Comparison of ENCODE assay signal across 1 cellular context in genomic region chr3:72678892-72679291, GRCh38.
A peak's percentile ranks its signal among the peaks of the same experiment; 100 is the strongest.
TF ChIP-seq lines count a peak whose summit lies in the region.

No MANE protein-coding gene starts in this region.

TF ChIP-seq in K562, 482 proteins besides CTCF, POLR2A, EP300 and RAD21 (continued from another document):
- TF ChIP-seq ZBTB40 (IDR thresholded peaks at IDR 0.05) (no peak), ZBTB40 (CRISPR knock-in tag; IDR thresholded peaks at IDR 0.05) (no peak), PURB (CRISPR knock-in tag; IDR thresholded peaks at IDR 0.05; ENCODE audit: low read depth) (no peak), C11orf30 (IDR thresholded peaks at IDR 0.05; ENCODE audit: low read depth) (peak; percentile 81), MAFF (IDR thresholded peaks at IDR 0.05; ENCODE audit: low read length) (peak; percentile 56), MCM5 (IDR thresholded peaks at IDR 0.05; ENCODE audit: low read depth) (no peak), CREB5 (CRISPR knock-in tag; IDR thresholded peaks at IDR 0.05) (no peak), ZNF354B (CRISPR knock-in tag; IDR thresholded peaks at IDR 0.05) (no peak), MAFG (tag; conservative IDR thresholded peaks at IDR 0.05) (peak; percentile 63), ARNT (IDR thresholded peaks at IDR 0.05) (no peak), U2AF2 (optimal IDR thresholded peaks at IDR 0.05; ENCODE audit: low read depth, low read length) (no peak), ZNF316 (IDR thresholded peaks at IDR 0.05) (peak; percentile 81), NR4A1 (CRISPR knock-in tag; IDR thresholded peaks at IDR 0.05) (no peak), NR4A1 (tag; IDR thresholded peaks at IDR 0.05) (no peak), RFX5 (IDR thresholded peaks at IDR 0.05; ENCODE audit: low read depth, low read length) (no peak)
- TF ChIP-seq, protein P1, sequence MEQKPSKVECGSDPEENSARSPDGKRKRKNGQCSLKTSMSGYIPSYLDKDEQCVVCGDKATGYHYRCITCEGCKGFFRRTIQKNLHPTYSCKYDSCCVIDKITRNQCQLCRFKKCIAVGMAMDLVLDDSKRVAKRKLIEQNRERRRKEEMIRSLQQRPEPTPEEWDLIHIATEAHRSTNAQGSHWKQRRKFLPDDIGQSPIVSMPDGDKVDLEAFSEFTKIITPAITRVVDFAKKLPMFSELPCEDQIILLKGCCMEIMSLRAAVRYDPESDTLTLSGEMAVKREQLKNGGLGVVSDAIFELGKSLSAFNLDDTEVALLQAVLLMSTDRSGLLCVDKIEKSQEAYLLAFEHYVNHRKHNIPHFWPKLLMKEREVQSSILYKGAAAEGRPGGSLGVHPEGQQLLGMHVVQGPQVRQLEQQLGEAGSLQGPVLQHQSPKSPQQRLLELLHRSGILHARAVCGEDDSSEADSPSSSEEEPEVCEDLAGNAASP (IDR thresholded peaks at IDR 0.05): no peak
- TF ChIP-seq, protein P2, sequence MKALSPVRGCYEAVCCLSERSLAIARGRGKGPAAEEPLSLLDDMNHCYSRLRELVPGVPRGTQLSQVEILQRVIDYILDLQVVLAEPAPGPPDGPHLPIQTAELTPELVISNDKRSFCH (CRISPR knock-in tag; IDR thresholded peaks at IDR 0.05): no peak
- TF ChIP-seq, protein P2 (tag; IDR thresholded peaks at IDR 0.05): no peak
